In the genomic region with DNA sequence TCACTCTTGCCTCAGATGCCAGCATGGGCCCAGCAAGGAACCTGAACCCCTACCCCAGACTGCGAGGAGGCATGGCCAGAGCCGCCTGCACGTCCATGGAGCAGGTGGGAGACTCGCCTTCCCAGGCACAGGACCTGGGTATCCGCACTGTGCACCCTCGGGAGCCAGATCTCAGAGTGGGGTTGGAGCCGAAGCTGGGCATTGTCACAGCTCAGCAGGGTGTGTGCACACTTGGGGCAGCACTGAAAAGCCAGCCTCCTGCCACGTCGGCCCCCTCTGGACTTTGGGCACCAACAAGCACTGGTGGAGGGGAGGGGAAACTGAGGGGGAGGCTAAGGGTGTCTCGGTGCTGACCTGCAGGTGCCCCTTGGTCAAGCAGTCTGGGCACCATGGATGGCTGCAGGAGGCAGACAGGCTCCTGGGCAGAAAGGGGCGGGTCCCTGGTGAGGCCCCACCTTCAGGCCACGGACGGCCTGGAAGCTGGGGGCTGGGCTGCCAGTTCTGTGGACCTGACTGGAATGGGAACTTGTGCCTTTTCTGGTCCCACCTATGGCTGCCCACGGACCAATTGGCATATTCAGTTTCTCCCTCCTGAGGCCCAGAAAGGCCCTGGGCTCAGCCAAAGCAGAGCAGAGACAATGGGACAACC, we compare ENCODE assay signal across 18 cellular contexts. TPM values are rescaled to one million over a fixed set of nuclear protein-coding genes. Genes with fewer than 3 reads are reported as not detected.
DNase-seq lines count a peak whose midpoint lies in the region; ATAC-seq, FAIRE-seq and TF ChIP-seq lines count a peak whose summit lies in the region.
"Had no signal": no experiment of that assay in that cellular context is flagged by ENCODE, and none has a peak within 500 bp of the region (broad histone marks: within the 10 kb centered on the region; RNA-seq: fewer than 3 reads in every experiment).

No MANE protein-coding gene starts in this region.

- TF ChIP-seq EP300 in GM12878 (IDR thresholded peaks at IDR 0.05; ENCODE audit: borderline replicate concordance in 1 of 2, control insufficient read depth in 1 of 2, low read depth in 2 of 2, low read length in 2 of 2), result no peak

- DNase-seq in MCF 10A (ENCODE audit: unreplicated experiment) (no peak), breast epithelium (ENCODE audit: low spot score in 2 of 2) (no peak), GM12878 (ENCODE audit: low read depth, low spot score) (no peak), left lung (no peak), NCI-H146 (lab: John Stamatoyannopoulos, UW) (no peak)
- DNase-seq: DMS79, MV-4-11, NCI-H1417 treated with DMSO at 0.1 percent for 48 hours, NCI-H2029 treated with DMSO at 0.1 percent for 48 hours, NCI-H510A treated with DMSO at 0.1 percent for 48 hours, SJCRH30 had no signal

- no peak overlapping the region for H3K27ac ChIP-seq in breast epithelium
- H3K27ac ChIP-seq in GM12878 (ENCODE audit: control insufficient read depth, insufficient read depth), result no peak overlapping the region
- H3K27ac ChIP-seq in left lung, result no peak overlapping the region
- H3K27ac ChIP-seq: C4-2B, SJCRH30 had no signal

- intact Hi-C loops in MCF 10A (cut with micrococcal nuclease), result no loop called here
- intact Hi-C loops in breast epithelium (cut with DNase I; ENCODE audit: low total_unique reads), result no loop called here
- intact Hi-C loops in GM12878 (cut with micrococcal nuclease; ENCODE audit: unreplicated experiment), result no loop called here
- intact Hi-C loops in left lung (cut with DNase I), result no loop called here

- no peaks in the 10 kb centered on the region for H4K20me1 ChIP-seq in GM12878 (ENCODE audit: control insufficient read depth, insufficient read depth)

- in situ Hi-C loops in GM12878 (cut with MboI), result no loop called here

- H3K79me2 ChIP-seq in GM12878 (ENCODE audit: control insufficient read depth, insufficient read depth, low read length), result no peaks in the 10 kb centered on the region

- no peaks in the 10 kb centered on the region for H3K4me1 Mint-ChIP-seq in MCF 10A (ENCODE audit: insufficient read depth, unreplicated experiment)
- peaks cover 3% of the 10 kb centered on the region for H3K4me1 Mint-ChIP-seq in stimulated activated naive CD8-positive, alpha-beta T cell treated with anti-CD3 and anti-CD28 coated beads, Interleukin-15, Interleukin-2, amounts not matched to agents 100 ng/mL and 50 ng/mL, for 24 hours (ENCODE audit: low read depth)

- POLR2A ChIA-PET in MCF 10A (lab: Yijun Ruan, JAX), result interaction anchor here (1.3 kb wide), 1 partner anchor 12 kb away, joined by 4 read pairs; no protein-coding TSS in a partner anchor
- POLR2A ChIA-PET in GM12878 (lab: Charles Lee), result interaction anchor here (0.9 kb wide), 1 partner anchor 42 kb away, joined by 5 read pairs; no protein-coding TSS in a partner anchor

- over 99% methylated on average over 14 of the region's 14 CpGs for WGBS in GM12878 (ENCODE audit: insufficient coverage, insufficient replicate concordance, low lambda C conversion rate, missing lambda C conversion rate)

- TF ChIP-seq CTCF in MCF 10A (IDR thresholded peaks at IDR 0.05; ENCODE audit: unreplicated experiment), result no peak
- TF ChIP-seq CTCF in breast epithelium (IDR thresholded peaks at IDR 0.05), result no peak
- TF ChIP-seq CTCF in GM12878 (IDR thresholded peaks at IDR 0.05 in 2 of 3, conservative IDR thresholded peaks at IDR 0.05 in 1 of 3; ENCODE audit: control insufficient read depth in 2 of 3, extremely low read depth in 1 of 3, insufficient read depth in 1 of 3, low read depth in 3 of 3, low read length in 3 of 3), result no peak
- no peak for TF ChIP-seq CTCF in left lung (IDR thresholded peaks at IDR 0.05)

- H3K4me3 Mint-ChIP-seq in MCF 10A (ENCODE audit: unreplicated experiment), result no peak overlapping the region
- no peak overlapping the region for H3K4me3 Mint-ChIP-seq in stimulated activated naive CD8-positive, alpha-beta T cell treated with anti-CD3 and anti-CD28 coated beads, Interleukin-15, Interleukin-2, amounts not matched to agents 100 ng/mL and 50 ng/mL, for 24 hours

- FAIRE-seq in GM12878 (lab: Jason Lieb, UNC), result no peak
- FAIRE-seq: A204.1, H54, RCC 7860 had no signal

- peak overlapping the region; percentile 63 for H3K27ac Mint-ChIP-seq in MCF 10A (ENCODE audit: low read depth, unreplicated experiment)
- peak overlapping the region; percentile 8 for H3K27ac Mint-ChIP-seq in stimulated activated naive CD8-positive, alpha-beta T cell treated with anti-CD3 and anti-CD28 coated beads, Interleukin-15, Interleukin-2, amounts not matched to agents 100 ng/mL and 50 ng/mL, for 24 hours

- H3K4me3 ChIP-seq in breast epithelium (no peak overlapping the region), GM12878 (no peak overlapping the region), left lung (no peak overlapping the region)
- H3K4me3 ChIP-seq: SJCRH30 had no signal

- TF ChIP-seq POLR2A in breast epithelium (IDR thresholded peaks at IDR 0.05), result no peak
- TF ChIP-seq POLR2A in GM12878 (IDR thresholded peaks at IDR 0.05; ENCODE audit: low read depth, low read length), result peak; percentile 60

- no peaks in the 10 kb centered on the region for H3K27me3 Mint-ChIP-seq in MCF 10A (ENCODE audit: insufficient read depth, unreplicated experiment)
- no peaks in the 10 kb centered on the region for H3K27me3 Mint-ChIP-seq in stimulated activated naive CD8-positive, alpha-beta T cell treated with anti-CD3 and anti-CD28 coated beads, Interleukin-15, Interleukin-2, amounts not matched to agents 100 ng/mL and 50 ng/mL, for 24 hours

- no peak overlapping the region for H2AFZ ChIP-seq in GM12878 (ENCODE audit: control insufficient read depth, low read depth, low read length)

- H3K36me3 ChIP-seq in breast epithelium, result no peaks in the 10 kb centered on the region
- peaks cover 10 to 18% of the 10 kb centered on the region in 2 experiments for H3K36me3 ChIP-seq in GM12878 (ENCODE audit: control insufficient read depth in 2 of 2, insufficient read depth in 2 of 2, low read length in 1 of 2)
- peaks cover 0 to 60% of the 10 kb centered on the region in 2 donors for H3K36me3 ChIP-seq in left lung
- H3K36me3 ChIP-seq: SJCRH30 had no signal

- H3K9ac ChIP-seq in GM12878 (ENCODE audit: control insufficient read depth, insufficient read depth, low read length), result no peak overlapping the region

- RAD21 ChIA-PET in GM12878 (lab: Charles Lee; ENCODE audit: unreplicated experiment), result interaction anchor here (0.6 to 1.1 kb wide), 2 partner anchors 329 to 510 kb away, joined by 3 read pairs; no protein-coding TSS in a partner anchor

- CTCF ChIA-PET in MCF 10A (lab: Yijun Ruan, JAX) (interaction anchor here (0.8 to 1.9 kb wide), 4 partner anchors 13 to 203 kb away, joined by 3 to 8 read pairs (median 4); no protein-coding TSS in a partner anchor), GM12878 (lab: Yijun Ruan, JAX) (interaction anchor here (0.7 kb wide), 1 partner anchor 159 kb away, joined by 3 read pairs; no protein-coding TSS in a partner anchor)

- peaks cover 26% of the 10 kb centered on the region for H3K36me3 Mint-ChIP-seq in MCF 10A (ENCODE audit: insufficient read depth, unreplicated experiment)
- peaks cover 39% of the 10 kb centered on the region for H3K36me3 Mint-ChIP-seq in stimulated activated naive CD8-positive, alpha-beta T cell treated with anti-CD3 and anti-CD28 coated beads, Interleukin-15, Interleukin-2, amounts not matched to agents 100 ng/mL and 50 ng/mL, for 24 hours (ENCODE audit: low read depth)

- H3K27me3 ChIP-seq in breast epithelium, result no peaks in the 10 kb centered on the region
- H3K27me3 ChIP-seq in GM12878 (replicated peaks in 1 of 2; ENCODE audit: control insufficient read depth in 2 of 2, insufficient read depth in 2 of 2, low read length in 1 of 2), result no peaks in the 10 kb centered on the region
- H3K27me3 ChIP-seq in left lung, result no peaks in the 10 kb centered on the region
- H3K27me3 ChIP-seq: SJCRH30 had no signal

- no peak for TF ChIP-seq RAD21 in GM12878 (IDR thresholded peaks at IDR 0.05; ENCODE audit: insufficient read depth, low read depth, low read length)

- H3K4me1 ChIP-seq in breast epithelium (no peaks in the 10 kb centered on the region), GM12878 (ENCODE audit: control insufficient read depth, insufficient read depth, low read length) (no peaks in the 10 kb centered on the region), left lung (peaks cover 0 to under 1% of the 10 kb centered on the region in 2 donors)
- H3K4me1 ChIP-seq: SJCRH30 had no signal

- BruUV-seq in MCF 10A (replicated peaks; lab: Mats Ljungman, UMichigan) (no TSS peak), GM12878 (replicated peaks; lab: Mats Ljungman, UMichigan) (no TSS peak)

- H3K9me3 Mint-ChIP-seq in MCF 10A (ENCODE audit: unreplicated experiment), result no peaks in the 10 kb centered on the region
- H3K9me3 Mint-ChIP-seq in stimulated activated naive CD8-positive, alpha-beta T cell treated with anti-CD3 and anti-CD28 coated beads, Interleukin-15, Interleukin-2, amounts not matched to agents 100 ng/mL and 50 ng/mL, for 24 hours, result no peaks in the 10 kb centered on the region

- ATAC-seq in GM12878 (no peak), left lung (peak; percentile 24), HG03196 (IDR thresholded peaks at IDR 0.05; ENCODE audit: unreplicated experiment) (no peak), GM19324 (IDR thresholded peaks at IDR 0.05; ENCODE audit: low FRiP score, unreplicated experiment) (no peak)

- SMC1A ChIA-PET in GM12878 (lab: Charles Lee; ENCODE audit: uncharacterized antibody, unreplicated experiment), result no interaction called here

- H3K9me3 ChIP-seq in breast epithelium (no peaks in the 10 kb centered on the region), GM12878 (replicated peaks; ENCODE audit: control insufficient read depth, insufficient read depth, low read length) (no peaks in the 10 kb centered on the region; the same call in 2 of the 3 replicates), left lung (no peaks in the 10 kb centered on the region)
- H3K9me3 ChIP-seq: SJCRH30 had no signal

- H3K4me2 ChIP-seq in GM12878 (ENCODE audit: control insufficient read depth, insufficient read depth), result no peak overlapping the region

RNA-seq across cellular contexts. Expression of gene SLC6A20, which starts 49.2 kb away (rescaled TPM):
- not detected in 2 replicates for total RNA-seq in MCF 10A (2022)
- 1 to 10 TPM in 1 of 3 donors, under 1 TPM in 2; 0.16 to 1.2 (median 0.33) TPM for total RNA-seq in breast epithelium
- total RNA-seq in GM12878 (2013; cell fraction: nucleolus; rRNA removed), result 48.3 and 57.9 TPM in 2 replicates
- total RNA-seq in GM12878 (2014; rRNA removed), result 1.1 TPM in 2 replicates
- total RNA-seq in GM12878 (2014; rRNA removed; fragmentation: Illumina TruSeq; extraction: Trizol), result 0.89 and 1.4 TPM in 2 replicates
- total RNA-seq in GM12878 (2021), result 1.5 and 3.5 TPM in 2 replicates
- polyA plus RNA-seq in GM12878 (2011; ENCODE audit: low read depth), result 1.2 TPM
- 2.6 and 4.1 TPM in 2 replicates for polyA plus RNA-seq in GM12878 (2011; rRNA removed)
- polyA plus RNA-seq in GM12878 (2011; cell fraction: cytosol; rRNA removed), result 2.8 and 4.9 TPM in 2 replicates
- 16.3 and 19.0 TPM in 2 replicates for polyA plus RNA-seq in GM12878 (2011; cell fraction: nucleus; rRNA removed)
- polyA plus RNA-seq in GM12878 (2012), result 0.08 and 2.6 TPM in 2 replicates
- 0.89 and 1.3 TPM in 2 replicates for polyA plus RNA-seq in GM12878 (2014; fragmentation: Illumina TruSeq; extraction: Trizol)
- under 1 TPM; 0.45 to 0.66 TPM for polyA plus RNA-seq in GM12878 (2014; fragmentation: Nextera tagmentation; extraction: Ambion mirVana)
- polyA plus RNA-seq in GM12878 (2014; rRNA removed), result 1.8 and 2.7 TPM in 2 replicates
- polyA plus RNA-seq in GM12878 (2016; fragmentation: Nextera tagmentation; extraction: Ambion mirVana), result 1 to 10 TPM in 1 of 2 experiments, under 1 TPM in 1; 0.31 to 1.1 TPM
- polyA minus RNA-seq in GM12878 (2011; rRNA and poly(A)+ RNA removed), result 3.6 and 13.7 TPM in 2 replicates
- polyA minus RNA-seq in GM12878 (2011; cell fraction: cytosol; rRNA and poly(A)+ RNA removed), result 1.5 TPM in 1 of 2 replicates, not detected in the other
- polyA minus RNA-seq in GM12878 (2011; cell fraction: nucleus; rRNA and poly(A)+ RNA removed), result 2.4 and 5.8 TPM in 2 replicates
- 10 to 100 TPM in 1 of 2 donors, 1 to 10 TPM in 1; 6.1 to 17.0 TPM for total RNA-seq in left lung
- total RNA-seq: SJCRH30 had no signal

RNA-seq across cellular contexts. Expression of gene SACM1L, which starts 57.9 kb away (rescaled TPM):
- total RNA-seq in MCF 10A (2022) (39.3 and 44.5 TPM in 2 replicates), breast epithelium (10 to 100 TPM; 49.3 to 84.7 (median 61.3) TPM), GM12878 (2014; rRNA removed) (27.7 and 31.1 TPM in 2 replicates), GM12878 (2014; rRNA removed; fragmentation: Illumina TruSeq; extraction: Trizol) (26.8 and 32.0 TPM in 2 replicates), GM12878 (2021) (33.0 and 33.1 TPM in 2 replicates), left lung (10 to 100 TPM; 58.2 to 69.8 TPM)
- 184 and 189 TPM in 2 replicates for total RNA-seq in GM12878 (2013; cell fraction: nucleolus; rRNA removed)
- polyA plus RNA-seq in GM12878 (2011; ENCODE audit: low read depth), result 10.2 TPM
- polyA plus RNA-seq in GM12878 (2011; rRNA removed) (48.3 and 65.0 TPM in 2 replicates), GM12878 (2014; fragmentation: Illumina TruSeq; extraction: Trizol) (28.4 and 34.2 TPM in 2 replicates), GM12878 (2014; fragmentation: Nextera tagmentation; extraction: Ambion mirVana) (10 to 100 TPM; 16.5 to 20.7 TPM), GM12878 (2014; rRNA removed) (28.6 and 33.2 TPM in 2 replicates), GM12878 (2016; fragmentation: Nextera tagmentation; extraction: Ambion mirVana) (10 to 100 TPM; 29.3 to 31.1 TPM)
- 12.2 and 12.4 TPM in 2 replicates for polyA plus RNA-seq in GM12878 (2011; cell fraction: cytosol; rRNA removed)
- 62.5 and 63.6 TPM in 2 replicates for polyA plus RNA-seq in GM12878 (2011; cell fraction: nucleus; rRNA removed)
- 17.8 and 20.9 TPM in 2 replicates for polyA plus RNA-seq in GM12878 (2012)
- polyA minus RNA-seq in GM12878 (2011; rRNA and poly(A)+ RNA removed), result 35.0 and 50.7 TPM in 2 replicates
- polyA minus RNA-seq in GM12878 (2011; cell fraction: cytosol; rRNA and poly(A)+ RNA removed), result 21.6 and 26.4 TPM in 2 replicates
- 56.2 and 78.6 TPM in 2 replicates for polyA minus RNA-seq in GM12878 (2011; cell fraction: nucleus; rRNA and poly(A)+ RNA removed)
